12 cellular contexts compared by ENCODE assay signal in genomic region chr4:145878501-145879435, GRCh38. TPM values are rescaled to one million over a fixed set of nuclear protein-coding genes. Genes with fewer than 3 reads are reported as not detected.
A peak's percentile ranks its signal among the peaks of the same experiment; 100 is the strongest.
DNase-seq lines count a peak whose midpoint lies in the region; ATAC-seq and TF ChIP-seq lines count a peak whose summit lies in the region.
"Had no signal": no experiment of that assay in that cellular context is flagged by ENCODE, and none has a peak within 500 bp of the region (broad histone marks: within the 10 kb centered on the region; RNA-seq: fewer than 3 reads in every experiment).

No MANE protein-coding gene starts in this region.

- TF ChIP-seq CTCF in fibroblast of the aortic adventitia (IDR thresholded peaks at IDR 0.05; ENCODE audit: insufficient read depth, low read length): no peak

- H3K4me3 ChIP-seq in fibroblast of the aortic adventitia (ENCODE audit: low read depth, low read length) (no peak overlapping the region), rectal smooth muscle tissue (ENCODE audit: low read length) (no peak overlapping the region)
- H3K4me3 ChIP-seq: SK-N-MC, tibial nerve had no signal

- peak overlapping the region; percentile 1 for H3K27ac ChIP-seq in rectal smooth muscle tissue (ENCODE audit: low read depth, low read length)
- H3K27ac ChIP-seq: SK-N-MC, tibial nerve had no signal

- peaks cover 3% of the 10 kb centered on the region for H3K4me1 ChIP-seq in rectal smooth muscle tissue (ENCODE audit: control insufficient read depth, insufficient read depth, low read length)

- H3K27me3 ChIP-seq in rectal smooth muscle tissue (ENCODE audit: control insufficient read depth, insufficient read depth, low read length): no peaks in the 10 kb centered on the region
- H3K27me3 ChIP-seq: tibial nerve had no signal

- H3K36me3 ChIP-seq in rectal smooth muscle tissue (ENCODE audit: control insufficient read depth, insufficient read depth, low read length): no peaks in the 10 kb centered on the region
- H3K36me3 ChIP-seq: tibial nerve had no signal

- ATAC-seq in GM21825 (IDR thresholded peaks at IDR 0.05; ENCODE audit: unreplicated experiment) (no peak), HG03342 (IDR thresholded peaks at IDR 0.05; ENCODE audit: unreplicated experiment) (no peak)

- no peak overlapping the region for H3K9ac ChIP-seq in rectal smooth muscle tissue (ENCODE audit: low read length)

- DNase-seq in HCEC 1CT (peak; percentile 45), amniotic epithelial cell (ENCODE audit: low read depth) (peak; percentile 46), fibroblast of the aortic adventitia (ENCODE audit: low read depth) (peak; percentile 82), DMS53 (lab: John Stamatoyannopoulos, UW) (no peak), HuH-7 (ENCODE audit: low spot score) (no peak)
- DNase-seq: activated T-cell treated with anti-CD3 and anti-CD28 coated beads, Interleukin-2, amount 50 U/mL, for 1 hour; small intestine had no signal

RNA-seq across cellular contexts. Expression of gene ZNF827, which starts 59.9 kb away (rescaled TPM):
- 10.7 and 16.7 TPM in 2 replicates for total RNA-seq in fibroblast of the aortic adventitia (ENCODE audit: low replicate concordance)

Comparison
In these comparisons a context has a peak if more than half of its experiments do, and no peak if none do; other contexts are left out.
1. DNase-seq: peak in HCEC 1CT (single experiment), amniotic epithelial cell (single experiment) and fibroblast of the aortic adventitia (single experiment); none in DMS53 (single experiment) and HuH-7 (single experiment).